In genomic region chr2:106843001-106843909, GRCh38 we compare ENCODE assay signal across 27 cellular contexts. TPM values are rescaled to one million over a fixed set of nuclear protein-coding genes. Genes with fewer than 3 reads are reported as not detected.
"Had no signal": no experiment of that assay in that cellular context is flagged by ENCODE, and none has a peak within 500 bp of the region (broad histone marks: within the 10 kb centered on the region; RNA-seq: fewer than 3 reads in every experiment).

No MANE protein-coding gene starts in this region.

- DNase-seq: activated CD4-positive, alpha-beta T cell treated with anti-CD3 and anti-CD28 coated beads for 48 hours; activated CD4-positive, alpha-beta T cell treated with anti-CD3 and anti-CD28 coated beads, Interleukin-2, amount 50 U/mL, for 48 hours; activated CD8-positive, alpha-beta memory T cell treated with anti-CD3 and anti-CD28 coated beads for 24 hours; activated gamma-delta T cell; activated naive CD4-positive, alpha-beta T cell treated with anti-CD3 and anti-CD28 coated beads, Interleukin-2, amount 10 ng/mL, durations not matched to agents 7 days and 5 days; activated T-cell treated with anti-CD3 and anti-CD28 coated beads, Interleukin-2, amount 50 U/mL, for 1 hour; amniotic stem cell; effector memory CD8-positive, alpha-beta T cell; erythroblast; islet precursor cell; left cardiac atrium; left ventricle myocardium superior; mucosa of descending colon; right lobe of liver; stimulated activated CD4-positive, alpha-beta T cell treated with anti-CD3 and anti-CD28 coated beads, Interleukin-12 subunit alpha, Interleukin-12 subunit beta, amount 100 ng/mL, for 4 hours; stimulated activated CD4-positive, alpha-beta T cell treated with anti-CD3 and anti-CD28 coated beads, Interleukin-4, amount 100 ng/mL, for 1 hour; stimulated activated naive CD8-positive, alpha-beta T cell treated with anti-CD3 and anti-CD28 coated beads, Interleukin-15, Interleukin-2, amounts not matched to agents 100 U/mL and 50 U/mL, for 24 hours; T-helper 9 cell; WERI-Rb-1 had no signal

- H3K9me3 ChIP-seq: breast epithelium, gastroesophageal sphincter, mucosa of descending colon, right lobe of liver, upper lobe of left lung had no signal

- H3K4me2 ChIP-seq: hepatocyte had no signal

- H3K4me1 ChIP-seq: right lobe of liver, upper lobe of left lung had no signal

- H2AFZ ChIP-seq: hepatocyte had no signal

- H3K36me3 ChIP-seq: breast epithelium, gastroesophageal sphincter, right lobe of liver, upper lobe of left lung, WERI-Rb-1 had no signal

- H3K79me2 ChIP-seq: hepatocyte had no signal

- H3K27ac ChIP-seq: breast epithelium, gastroesophageal sphincter, hepatocyte, right lobe of liver, upper lobe of left lung, WERI-Rb-1 had no signal

- H3K4me3 ChIP-seq: breast epithelium, gastroesophageal sphincter, hepatocyte, mucosa of descending colon, right lobe of liver, upper lobe of left lung had no signal

- H3K27me3 ChIP-seq: breast epithelium, gastroesophageal sphincter, hepatocyte, right lobe of liver, upper lobe of left lung had no signal

- ATAC-seq: activated CD4-positive, CD25-positive, alpha-beta regulatory T cell treated with anti-CD3 and anti-CD28 coated beads, Interleukin-2, amount 50 U/mL, for 24 hours; effector memory CD8-positive, alpha-beta T cell; gastroesophageal sphincter; left cardiac atrium; left ventricle myocardium superior; natural killer cell treated with Interleukin-12 subunit alpha and Interleukin-12 subunit beta and Interleukin-15 and Interleukin-18, amount 100 ng/mL, for 72 hours; right lobe of liver; stimulated activated naive CD8-positive, alpha-beta T cell treated with anti-CD3 and anti-CD28 coated beads, Interleukin-15, Interleukin-2, amounts not matched to agents 100 U/mL and 50 U/mL, for 24 hours had no signal

RNA-seq across cellular contexts. Expression of gene ST6GAL2, which starts 42.7 kb away (rescaled TPM):
- total RNA-seq: fibroblast of lung; myocyte; natural killer cell treated with Interleukin-12 subunit alpha and Interleukin-12 subunit beta and Interleukin-15 and Interleukin-18, amount 100 ng/mL, for 72 hours had no signal
- polyA plus RNA-seq: fibroblast of lung had no signal
